ENCODE assay signal across 8 cellular contexts in genomic region chr1:23370270-23370743, GRCh38. TPM values are rescaled to one million over a fixed set of nuclear protein-coding genes. Genes with fewer than 3 reads are reported as not detected.
DNase-seq lines count a peak whose midpoint lies in the region; ATAC-seq and TF ChIP-seq lines count a peak whose summit lies in the region.

No MANE protein-coding gene starts in this region.

- no peak for DNase-seq in HFF-Myc (ENCODE audit: extremely low read depth, low read depth)
- DNase-seq in activated B cell treated with CpG ODN at 0.5 μM for 24 hours, result no peak
- peak; percentile 24 for DNase-seq in fibroblast of the aortic adventitia (ENCODE audit: low read depth)
- DNase-seq in activated CD4-positive, CD25-positive, alpha-beta regulatory T cell (lab: John Stamatoyannopoulos, UW), result no peak
- no peak for DNase-seq in stimulated activated CD4-positive, alpha-beta T cell treated with anti-CD3 and anti-CD28 coated beads, Interleukin-4, amount 100 ng/mL, for 4 hours
- DNase-seq in Ammon's horn (ENCODE audit: low spot score), result no peak

- peaks cover 17% of the 10 kb centered on the region for H3K36me3 Mint-ChIP-seq in activated B cell treated with CpG ODN at 0.5 μM for 24 hours (ENCODE audit: low read depth)

- H3K9me3 Mint-ChIP-seq in activated B cell treated with CpG ODN at 0.5 μM for 24 hours, result no peaks in the 10 kb centered on the region

- H3K4me3 ChIP-seq in HFF-Myc (replicated peaks; ENCODE audit: low read depth, low read length), result peak overlapping the region; percentile 87
- H3K4me3 ChIP-seq in fibroblast of the aortic adventitia (ENCODE audit: low read depth, low read length), result peak overlapping the region; percentile 98
- H3K4me3 ChIP-seq in skeletal muscle satellite cell (ENCODE audit: low read length), result peak overlapping the region; percentile 85

- H3K4me1 ChIP-seq in skeletal muscle satellite cell (ENCODE audit: control insufficient read depth, insufficient read depth, low read length), result peaks cover 34% of the 10 kb centered on the region

- no peak for TF ChIP-seq CTCF in HFF-Myc (IDR thresholded peaks at IDR 0.05; ENCODE audit: low read depth, low read length, missing control alignments)
- TF ChIP-seq CTCF in activated B cell treated with CpG ODN at 0.5 μM for 24 hours (IDR thresholded peaks at IDR 0.05), result no peak
- no peak for TF ChIP-seq CTCF in fibroblast of the aortic adventitia (IDR thresholded peaks at IDR 0.05; ENCODE audit: insufficient read depth, low read length)

- H3K4me3 Mint-ChIP-seq in activated B cell treated with CpG ODN at 0.5 μM for 24 hours, result peak overlapping the region; percentile 97

- intact Hi-C loops in activated B cell treated with CpG ODN at 0.5 μM for 24 hours (cut with micrococcal nuclease), result no loop called here

- peak overlapping the region; percentile 96 for H3K4me2 ChIP-seq in skeletal muscle satellite cell (ENCODE audit: low read length)

- CTCF ChIA-PET in activated B cell treated with CpG ODN at 0.5 μM for 24 hours (lab: Charles Lee), result no interaction called here

- peaks cover 26% of the 10 kb centered on the region for H3K4me1 Mint-ChIP-seq in activated B cell treated with CpG ODN at 0.5 μM for 24 hours

- H3K27me3 Mint-ChIP-seq in activated B cell treated with CpG ODN at 0.5 μM for 24 hours, result no peaks in the 10 kb centered on the region

- no peaks in the 10 kb centered on the region for H3K9me3 ChIP-seq in skeletal muscle satellite cell (replicated peaks; ENCODE audit: low read length)

- POLR2A ChIA-PET in activated B cell treated with CpG ODN at 0.5 μM for 24 hours (lab: Charles Lee), result interaction anchor here (7.4 kb wide), 1 partner anchor 25 kb away, joined by 136 read pairs; the partner anchor contains the start of gene HNRNPR

- H3K9ac ChIP-seq in skeletal muscle satellite cell (ENCODE audit: low read depth, low read length), result peak overlapping the region; percentile 92

- no peak overlapping the region for H3K27ac Mint-ChIP-seq in activated B cell treated with CpG ODN at 0.5 μM for 24 hours

- no peaks in the 10 kb centered on the region for H3K27me3 ChIP-seq in skeletal muscle satellite cell (ENCODE audit: control insufficient read depth, insufficient read depth, low read length)

- ATAC-seq in activated B cell treated with CpG ODN at 0.5 μM for 24 hours (ENCODE audit: low read depth), result no peak
- no peak for ATAC-seq in HG03565 (IDR thresholded peaks at IDR 0.05; ENCODE audit: unreplicated experiment)

- peaks cover 17% of the 10 kb centered on the region for H3K36me3 ChIP-seq in skeletal muscle satellite cell (ENCODE audit: insufficient read depth, low read length)

RNA-seq across cellular contexts. Expression of gene ZNF436, which starts 0.7 kb away (rescaled TPM):
- total RNA-seq in activated B cell treated with CpG ODN at 0.5 μM for 24 hours, result 5.1 and 5.6 TPM in 2 replicates
- 30.5 and 115 TPM in 2 replicates for total RNA-seq in fibroblast of the aortic adventitia (ENCODE audit: low replicate concordance)
- total RNA-seq in skeletal muscle satellite cell (2012; rRNA removed), result 10.6 and 12.0 TPM in 2 replicates

RNA-seq across cellular contexts. Expression of gene HNRNPR, which starts 26.2 kb away (rescaled TPM):
- total RNA-seq in activated B cell treated with CpG ODN at 0.5 μM for 24 hours (171 and 172 TPM in 2 replicates), fibroblast of the aortic adventitia (ENCODE audit: low replicate concordance) (83.4 and 182 TPM in 2 replicates)
- 47.4 and 60.6 TPM in 2 replicates for total RNA-seq in skeletal muscle satellite cell (2012; rRNA removed)

RNA-seq across cellular contexts. Expression of gene TCEA3, which starts 54.2 kb away (rescaled TPM):
- total RNA-seq in activated B cell treated with CpG ODN at 0.5 μM for 24 hours, result not detected in 2 replicates
- total RNA-seq in fibroblast of the aortic adventitia (ENCODE audit: low replicate concordance), result 22.8 and 44.9 TPM in 2 replicates
- total RNA-seq in skeletal muscle satellite cell (2012; rRNA removed), result 2.0 and 2.2 TPM in 2 replicates

Comparison
In these comparisons a context has a peak if more than half of its experiments do, and no peak if none do; other contexts are left out.
1. RNA of gene TCEA3, which starts 54.2 kb away (total RNA-seq): 22.8 to 44.9 TPM in fibroblast of the aortic adventitia; not detected in activated B cell treated with CpG ODN at 0.5 μM for 24 hours; every median in the first group is over 10 times any median in the second.
2. Peak in every context shown above with its lines, with median percentiles within 50 percentile points of each other: H3K4me3 ChIP-seq.